ENCODE assay signal across 10 cellular contexts in genomic region chr16:70749681-70750601, GRCh38. TPM values are rescaled to one million over a fixed set of nuclear protein-coding genes. Genes with fewer than 3 reads are reported as not detected.
DNase-seq lines count a peak whose midpoint lies in the region; ATAC-seq and TF ChIP-seq lines count a peak whose summit lies in the region.
"Had no signal": no experiment of that assay in that cellular context is flagged by ENCODE, and none has a peak within 500 bp of the region (broad histone marks: within the 10 kb centered on the region; RNA-seq: fewer than 3 reads in every experiment).

No MANE protein-coding gene starts in this region.

- TF ChIP-seq EP300 in suprapubic skin (IDR thresholded peaks at IDR 0.05) = no peak

- peak overlapping the region; percentile 59 for H3K27ac Mint-ChIP-seq in T-helper 1 cell treated with Interleukin-12 subunit alpha and Interleukin-12 subunit beta and Interleukin-4 antibody, amounts not matched to agents 30 μg/mL and 1 μg/mL, for 36 hours

- TF ChIP-seq CTCF in lower lobe of right lung (IDR thresholded peaks at IDR 0.05) (no peak), suprapubic skin (IDR thresholded peaks at IDR 0.05) (no peak)

- H3K27me3 Mint-ChIP-seq in T-helper 1 cell treated with Interleukin-12 subunit alpha and Interleukin-12 subunit beta and Interleukin-4 antibody, amounts not matched to agents 30 μg/mL and 1 μg/mL, for 36 hours (ENCODE audit: low read depth) = no peaks in the 10 kb centered on the region

- H3K4me3 Mint-ChIP-seq in T-helper 1 cell treated with Interleukin-12 subunit alpha and Interleukin-12 subunit beta and Interleukin-4 antibody, amounts not matched to agents 30 μg/mL and 1 μg/mL, for 36 hours = no peak overlapping the region
- H3K4me3 Mint-ChIP-seq: activated T-helper 1 cell treated with anti-CD3 and anti-CD28 coated beads, Interleukin-12 subunit alpha, Interleukin-12 subunit beta, Interleukin-2, Interleukin-4 antibody, amounts not matched to agents 30 ng/mL and 10 ng/mL and 1 ng/mL, durations not matched to agents 14 hours and 24 hours and 36 hours had no signal

- no peak overlapping the region for H3K4me3 ChIP-seq in lower lobe of right lung
- H3K4me3 ChIP-seq in suprapubic skin = no peak overlapping the region

- H3K36me3 ChIP-seq in lower lobe of right lung (peaks cover 7% of the 10 kb centered on the region), suprapubic skin (peaks cover 3% of the 10 kb centered on the region)

- TF ChIP-seq POLR2A in suprapubic skin (IDR thresholded peaks at IDR 0.05) = no peak

- H3K4me1 ChIP-seq in lower lobe of right lung (peaks cover 87% of the 10 kb centered on the region), suprapubic skin (peaks cover 82% of the 10 kb centered on the region)

- no peaks in the 10 kb centered on the region for H3K9me3 Mint-ChIP-seq in T-helper 1 cell treated with Interleukin-12 subunit alpha and Interleukin-12 subunit beta and Interleukin-4 antibody, amounts not matched to agents 30 μg/mL and 1 μg/mL, for 36 hours
- H3K9me3 Mint-ChIP-seq: activated T-helper 1 cell treated with anti-CD3 and anti-CD28 coated beads, Interleukin-12 subunit alpha, Interleukin-12 subunit beta, Interleukin-2, Interleukin-4 antibody, amounts not matched to agents 30 ng/mL and 10 ng/mL and 1 ng/mL, durations not matched to agents 14 hours and 24 hours and 36 hours had no signal

- H3K9me3 ChIP-seq in lower lobe of right lung (no peaks in the 10 kb centered on the region), suprapubic skin (no peaks in the 10 kb centered on the region)

- no peak for DNase-seq in T-helper 1 cell
- peak; percentile 63 for DNase-seq in cerebellum (ENCODE audit: low spot score)
- DNase-seq in lower lobe of right lung = no peak
- DNase-seq in suprapubic skin (ENCODE audit: low spot score in 2 of 2) = no peak
- DNase-seq in AML-193 (lab: John Stamatoyannopoulos, UW) = no peak
- no peak for DNase-seq in UCSD-AML1 (lab: John Stamatoyannopoulos, UW; ENCODE audit: unreplicated experiment)
- DNase-seq: foreskin keratinocyte had no signal

- peaks cover 31% of the 10 kb centered on the region for H3K4me1 Mint-ChIP-seq in T-helper 1 cell treated with Interleukin-12 subunit alpha and Interleukin-12 subunit beta and Interleukin-4 antibody, amounts not matched to agents 30 μg/mL and 1 μg/mL, for 36 hours (ENCODE audit: low read depth)

- intact Hi-C loops in lower lobe of right lung (cut with DNase I) = no loop called here

- H3K27ac ChIP-seq in lower lobe of right lung = peak overlapping the region; percentile 83
- H3K27ac ChIP-seq in suprapubic skin = peak overlapping the region; percentile 56
- H3K27ac ChIP-seq: foreskin keratinocyte had no signal

- WGBS in suprapubic skin = 91% methylated on average over 16 of the region's 16 CpGs

- H3K27me3 ChIP-seq in lower lobe of right lung (ENCODE audit: low read depth) = no peaks in the 10 kb centered on the region
- H3K27me3 ChIP-seq in suprapubic skin = no peaks in the 10 kb centered on the region
- H3K27me3 ChIP-seq: foreskin keratinocyte had no signal

- ATAC-seq in lower lobe of right lung (no peak), HG03442 (IDR thresholded peaks at IDR 0.05; ENCODE audit: unreplicated experiment) (no peak)
- ATAC-seq: foreskin keratinocyte had no signal

- peaks cover 2% of the 10 kb centered on the region for H3K36me3 Mint-ChIP-seq in T-helper 1 cell treated with Interleukin-12 subunit alpha and Interleukin-12 subunit beta and Interleukin-4 antibody, amounts not matched to agents 30 μg/mL and 1 μg/mL, for 36 hours (ENCODE audit: low read depth)

RNA-seq across cellular contexts. Expression of gene VAC14, which starts 51.0 kb away (rescaled TPM):
- total RNA-seq in cerebellum = 22.9 TPM
- 49.1 TPM for total RNA-seq in lower lobe of right lung
- total RNA-seq in suprapubic skin = 10 to 100 TPM; 39.5 to 65.5 (median 45.4) TPM
